23 cellular contexts compared by ENCODE assay signal in genomic region chr3:135987647-135988046, GRCh38. TPM values are rescaled to one million over a fixed set of nuclear protein-coding genes. Genes with fewer than 3 reads are reported as not detected.
"Had no signal": no experiment of that assay in that cellular context is flagged by ENCODE, and none has a peak within 500 bp of the region (broad histone marks: within the 10 kb centered on the region; RNA-seq: fewer than 3 reads in every experiment).

No MANE protein-coding gene starts in this region.

- H3K4me1 Mint-ChIP-seq: activated B cell treated with CpG ODN at 0.5 μM for 24 hours had no signal

- H3K36me3 ChIP-seq: esophagus muscularis mucosa, gastroesophageal sphincter, ovary, prostate gland, right atrium auricular region, upper lobe of left lung had no signal

- H3K4me1 ChIP-seq: prostate gland, upper lobe of left lung had no signal

- H3K4me3 ChIP-seq: coronary artery, esophagus muscularis mucosa, gastroesophageal sphincter, ovary, prostate gland, right atrium auricular region, upper lobe of left lung had no signal

- H3K9me3 ChIP-seq: esophagus muscularis mucosa, gastroesophageal sphincter, ovary, prostate gland, right atrium auricular region, upper lobe of left lung had no signal

- H3K9me3 Mint-ChIP-seq: activated B cell treated with CpG ODN at 0.5 μM for 24 hours; activated naive CD8-positive, alpha-beta T cell treated with anti-CD3 and anti-CD28 coated beads for 36 hours; natural killer cell treated with Interleukin-12 subunit alpha and Interleukin-12 subunit beta and Interleukin-15 and Interleukin-18, amount 100 ng/mL, for 72 hours had no signal

- H3K36me3 Mint-ChIP-seq: activated naive CD8-positive, alpha-beta T cell treated with anti-CD3 and anti-CD28 coated beads for 36 hours; natural killer cell treated with Interleukin-12 subunit alpha and Interleukin-12 subunit beta and Interleukin-15 and Interleukin-18, amount 100 ng/mL, for 72 hours had no signal

- H3K27ac Mint-ChIP-seq: activated B cell treated with CpG ODN at 0.5 μM for 24 hours; activated naive CD8-positive, alpha-beta T cell treated with anti-CD3 and anti-CD28 coated beads for 36 hours; natural killer cell treated with Interleukin-12 subunit alpha and Interleukin-12 subunit beta and Interleukin-15 and Interleukin-18, amount 100 ng/mL, for 72 hours had no signal

- DNase-seq: activated B cell treated with CpG ODN at 0.5 μM for 24 hours; activated CD4-positive, alpha-beta T cell treated with anti-CD3 and anti-CD28 coated beads for 4 hours; activated CD4-positive, alpha-beta T cell treated with anti-CD3 and anti-CD28 coated beads, Interleukin-2, amount 50 U/mL, for 48 hours; activated naive CD4-positive, alpha-beta T cell treated with Interleukin-2 at 50 U/mL for 16 hours; activated naive CD8-positive, alpha-beta T cell treated with anti-CD3 and anti-CD28 coated beads for 36 hours; activated T-cell treated with anti-CD3 and anti-CD28 coated beads, Interleukin-2, amount 50 U/mL, for 48 hours; cerebellar nuclear complex; head of caudate nucleus; islet precursor cell; midbrain; ovary; stimulated activated CD4-positive, alpha-beta T cell treated with anti-CD3 and anti-CD28 coated beads, Interleukin-12 subunit alpha, Interleukin-12 subunit beta, amount 100 ng/mL, for 4 hours; stimulated activated CD4-positive, alpha-beta T cell treated with anti-CD3 and anti-CD28 coated beads, Interleukin-4, amount 100 ng/mL, for 4 hours; stimulated activated naive CD8-positive, alpha-beta T cell treated with anti-CD3 and anti-CD28 coated beads, Interleukin-15, Interleukin-2, amounts not matched to agents 100 U/mL and 50 U/mL, for 24 hours; T1000; upper lobe of left lung had no signal

- H3K4me3 Mint-ChIP-seq: activated B cell treated with CpG ODN at 0.5 μM for 24 hours; activated naive CD8-positive, alpha-beta T cell treated with anti-CD3 and anti-CD28 coated beads for 36 hours; natural killer cell treated with Interleukin-12 subunit alpha and Interleukin-12 subunit beta and Interleukin-15 and Interleukin-18, amount 100 ng/mL, for 72 hours had no signal

- H3K27me3 ChIP-seq: esophagus muscularis mucosa, gastroesophageal sphincter, ovary, right atrium auricular region, upper lobe of left lung had no signal

- H3K27ac ChIP-seq: coronary artery, esophagus muscularis mucosa, gastroesophageal sphincter, ovary, prostate gland, right atrium auricular region, upper lobe of left lung had no signal

- ATAC-seq: gastroesophageal sphincter; natural killer cell treated with Interleukin-12 subunit alpha and Interleukin-12 subunit beta and Interleukin-15 and Interleukin-18, amount 100 ng/mL, for 72 hours; stimulated activated naive CD8-positive, alpha-beta T cell treated with anti-CD3 and anti-CD28 coated beads, Interleukin-15, Interleukin-2, amounts not matched to agents 100 U/mL and 50 U/mL, for 24 hours had no signal

RNA-seq across cellular contexts. Expression of gene PPP2R3A, which starts 22.1 kb away (rescaled TPM):
- total RNA-seq: T-helper 1 cell treated with Interleukin-12 subunit alpha and Interleukin-12 subunit beta and Interleukin-4 antibody, amounts not matched to agents 30 ng/mL and 1 ng/mL, for 36 hours had no signal
